In the genomic region with DNA sequence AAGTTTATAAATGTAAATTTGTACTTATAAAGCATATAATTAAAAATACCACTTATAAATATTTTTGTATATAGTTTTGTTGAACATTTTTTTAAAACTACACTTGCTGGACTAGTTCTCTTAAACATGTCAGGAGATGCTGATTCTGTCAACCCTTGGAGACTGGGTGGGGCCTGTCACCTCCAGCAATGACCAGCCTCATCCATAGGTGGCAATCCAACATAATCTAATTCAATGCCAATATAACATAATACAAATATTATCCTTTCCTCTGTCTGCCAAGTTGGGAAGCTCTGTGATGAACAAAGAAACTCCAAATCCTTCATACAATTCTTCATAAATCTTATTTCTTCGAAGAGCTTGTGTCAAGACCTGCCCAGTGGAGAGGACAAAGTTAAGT, we compare ENCODE assay signal across 8 cellular contexts.
DNase-seq lines count a peak whose midpoint lies in the region; ATAC-seq, FAIRE-seq and TF ChIP-seq lines count a peak whose summit lies in the region.

No MANE protein-coding gene starts in this region.

- H3K27ac ChIP-seq in DND-41 (ENCODE audit: low read length) (no peak overlapping the region), HepG2 (ENCODE audit: extremely low read length, insufficient read depth, low read length) (no peak overlapping the region), stomach (peak overlapping the region in 1 of 5 donors; percentile 16)

- TF ChIP-seq CTCF in DND-41 (IDR thresholded peaks at IDR 0.05; ENCODE audit: borderline replicate concordance, extremely low read depth, low read length, poor library complexity, severe bottlenecking) (peak; percentile 59), HepG2 (CRISPR knock-in tag; IDR thresholded peaks at IDR 0.05) (peak; percentile 42), stomach (IDR thresholded peaks at IDR 0.05) (peak in 1 of 7 experiments; percentile 4)

- no peaks in the 10 kb centered on the region for H3K27me3 ChIP-seq in DND-41 (ENCODE audit: insufficient read depth, low read length, poor library complexity)
- H3K27me3 ChIP-seq in HepG2 (ENCODE audit: control insufficient read depth in 1 of 2, insufficient read depth in 2 of 2, low read length in 2 of 2): no peaks in the 10 kb centered on the region
- H3K27me3 ChIP-seq in stomach: no peaks in the 10 kb centered on the region

- ATAC-seq in DND-41 (ENCODE audit: insufficient read depth, low read depth): peak; percentile 79
- peak; percentile 72 for ATAC-seq in HepG2
- ATAC-seq in HG03045 (IDR thresholded peaks at IDR 0.05; ENCODE audit: unreplicated experiment): no peak
- no peak for ATAC-seq in HG03571 (IDR thresholded peaks at IDR 0.05; ENCODE audit: unreplicated experiment)
- ATAC-seq in GM21717 (IDR thresholded peaks at IDR 0.05; ENCODE audit: unreplicated experiment): no peak

- H3K4me1 ChIP-seq in DND-41 (ENCODE audit: insufficient read depth, low read length): no peaks in the 10 kb centered on the region
- H3K4me1 ChIP-seq in HepG2 (ENCODE audit: insufficient read depth, low read length): no peaks in the 10 kb centered on the region
- peaks cover 17 to 85% (median 48%) of the 10 kb centered on the region in 4 donors for H3K4me1 ChIP-seq in stomach

- no peak overlapping the region for H3K9ac ChIP-seq in DND-41 (ENCODE audit: low read depth, low read length)
- no peak overlapping the region for H3K9ac ChIP-seq in HepG2 (ENCODE audit: insufficient read depth, low read depth, low read length)

- H3K4me3 ChIP-seq in DND-41 (ENCODE audit: low read depth in 1 of 2, low read length in 2 of 2) (no peak overlapping the region), HepG2 (replicated peaks in 1 of 3; ENCODE audit: insufficient read depth in 1 of 3, low read depth in 2 of 3, low read length in 3 of 3) (no peak overlapping the region), stomach (no peak overlapping the region)

- no peak for TF ChIP-seq EP300 in HepG2 (IDR thresholded peaks at IDR 0.05; ENCODE audit: low read depth in 2 of 2, low read length in 2 of 2)
- no peak for TF ChIP-seq EP300 in HepG2 (CRISPR knock-in tag; IDR thresholded peaks at IDR 0.05; ENCODE audit: borderline replicate concordance)
- no peak for TF ChIP-seq EP300 in stomach (IDR thresholded peaks at IDR 0.05)

- no TSS peak for BruUV-seq in HepG2 (replicated peaks; lab: Mats Ljungman, UMichigan)

- H4K20me1 ChIP-seq in DND-41 (ENCODE audit: insufficient read depth, low read length) (no peaks in the 10 kb centered on the region), HepG2 (ENCODE audit: insufficient read depth, low read length) (0 out of 2 replicates have a peak, but pooled peaks cover 4% of the 10 kb centered on the region)

- no peak for TF ChIP-seq RAD21 in HepG2 (CRISPR knock-in tag; IDR thresholded peaks at IDR 0.05)

- CTCF ChIA-PET in HepG2 (lab: Yijun Ruan, JAX; ENCODE audit: low intra/inter-chr PET ratio, low total read pairs): no interaction called here

- in situ Hi-C loops in HepG2 (cut with HindIII; ENCODE audit: extremely low pct_ligation_motif_present, low pct_unique_long_range_greater_than_20kb): no loop called here

- TF ChIP-seq POLR2A in HepG2 (IDR thresholded peaks at IDR 0.05; ENCODE audit: insufficient read depth in 1 of 2, low read depth in 2 of 2, low read length in 2 of 2): no peak
- TF ChIP-seq POLR2A in stomach (IDR thresholded peaks at IDR 0.05): no peak

- WGBS in HepG2 (ENCODE audit: low lambda C conversion rate): 96% methylated on average over 1 of the region's 1 CpG
- 58 to 82% (median 69%) methylated on average over 1 of the region's 1 CpG for WGBS in stomach, 5 donors

- FAIRE-seq in HepG2 (lab: Jason Lieb, UNC): no peak

- peak; percentile 34 for DNase-seq in DND-41
- DNase-seq in HCEC 1CT: peak; percentile 23
- peak; percentile 7 for DNase-seq in T follicular helper cell (ENCODE audit: low read depth)
- DNase-seq in HepG2 (ENCODE audit: low spot score): no peak
- no peak for DNase-seq in stomach

- H3K79me2 ChIP-seq in DND-41 (ENCODE audit: insufficient read depth, low read length): peaks cover 13% of the 10 kb centered on the region
- peaks cover 3% of the 10 kb centered on the region for H3K79me2 ChIP-seq in HepG2 (ENCODE audit: insufficient read depth, low read length)

- H3K36me3 ChIP-seq in DND-41 (ENCODE audit: insufficient read depth, low read length) (peaks cover 7% of the 10 kb centered on the region; the same call in 1 of the 2 replicates), HepG2 (replicated peaks in 1 of 2; ENCODE audit: control insufficient read depth in 1 of 2, insufficient read depth in 2 of 2, low read length in 2 of 2) (peaks cover 7 to 8% of the 10 kb centered on the region in 2 experiments; a peak in 3 of 5 replicates), stomach (peaks cover 0 to 7% (median 2%) of the 10 kb centered on the region in 4 donors)

- intact Hi-C loops in HepG2 (cut with micrococcal nuclease; ENCODE audit: unreplicated experiment) (loop anchor here (1.0 kb wide), 1 partner anchor 566 kb away; no protein-coding TSS in a partner anchor), stomach (cut with DNase I; ENCODE audit: low total_unique reads) (no loop called here)

- no peak overlapping the region for H2AFZ ChIP-seq in DND-41 (ENCODE audit: low read depth, low read length)
- H2AFZ ChIP-seq in HepG2 (ENCODE audit: low read length): no peak overlapping the region

- POLR2A ChIA-PET in HepG2 (lab: Yijun Ruan, JAX): no interaction called here

- no peaks in the 10 kb centered on the region for H3K9me3 ChIP-seq in DND-41 (ENCODE audit: insufficient read depth, low read length, severe bottlenecking)
- no peaks in the 10 kb centered on the region for H3K9me3 ChIP-seq in HepG2 (ENCODE audit: low read length)
- H3K9me3 ChIP-seq in stomach: no peaks in the 10 kb centered on the region

- no peak overlapping the region for H3K4me2 ChIP-seq in DND-41 (ENCODE audit: insufficient read depth, low read length)
- no peak overlapping the region for H3K4me2 ChIP-seq in HepG2 (ENCODE audit: low read depth, low read length)

TF ChIP-seq in HepG2, 621 proteins besides CTCF, POLR2A, EP300 and RAD21:
- TF ChIP-seq, protein P1, sequence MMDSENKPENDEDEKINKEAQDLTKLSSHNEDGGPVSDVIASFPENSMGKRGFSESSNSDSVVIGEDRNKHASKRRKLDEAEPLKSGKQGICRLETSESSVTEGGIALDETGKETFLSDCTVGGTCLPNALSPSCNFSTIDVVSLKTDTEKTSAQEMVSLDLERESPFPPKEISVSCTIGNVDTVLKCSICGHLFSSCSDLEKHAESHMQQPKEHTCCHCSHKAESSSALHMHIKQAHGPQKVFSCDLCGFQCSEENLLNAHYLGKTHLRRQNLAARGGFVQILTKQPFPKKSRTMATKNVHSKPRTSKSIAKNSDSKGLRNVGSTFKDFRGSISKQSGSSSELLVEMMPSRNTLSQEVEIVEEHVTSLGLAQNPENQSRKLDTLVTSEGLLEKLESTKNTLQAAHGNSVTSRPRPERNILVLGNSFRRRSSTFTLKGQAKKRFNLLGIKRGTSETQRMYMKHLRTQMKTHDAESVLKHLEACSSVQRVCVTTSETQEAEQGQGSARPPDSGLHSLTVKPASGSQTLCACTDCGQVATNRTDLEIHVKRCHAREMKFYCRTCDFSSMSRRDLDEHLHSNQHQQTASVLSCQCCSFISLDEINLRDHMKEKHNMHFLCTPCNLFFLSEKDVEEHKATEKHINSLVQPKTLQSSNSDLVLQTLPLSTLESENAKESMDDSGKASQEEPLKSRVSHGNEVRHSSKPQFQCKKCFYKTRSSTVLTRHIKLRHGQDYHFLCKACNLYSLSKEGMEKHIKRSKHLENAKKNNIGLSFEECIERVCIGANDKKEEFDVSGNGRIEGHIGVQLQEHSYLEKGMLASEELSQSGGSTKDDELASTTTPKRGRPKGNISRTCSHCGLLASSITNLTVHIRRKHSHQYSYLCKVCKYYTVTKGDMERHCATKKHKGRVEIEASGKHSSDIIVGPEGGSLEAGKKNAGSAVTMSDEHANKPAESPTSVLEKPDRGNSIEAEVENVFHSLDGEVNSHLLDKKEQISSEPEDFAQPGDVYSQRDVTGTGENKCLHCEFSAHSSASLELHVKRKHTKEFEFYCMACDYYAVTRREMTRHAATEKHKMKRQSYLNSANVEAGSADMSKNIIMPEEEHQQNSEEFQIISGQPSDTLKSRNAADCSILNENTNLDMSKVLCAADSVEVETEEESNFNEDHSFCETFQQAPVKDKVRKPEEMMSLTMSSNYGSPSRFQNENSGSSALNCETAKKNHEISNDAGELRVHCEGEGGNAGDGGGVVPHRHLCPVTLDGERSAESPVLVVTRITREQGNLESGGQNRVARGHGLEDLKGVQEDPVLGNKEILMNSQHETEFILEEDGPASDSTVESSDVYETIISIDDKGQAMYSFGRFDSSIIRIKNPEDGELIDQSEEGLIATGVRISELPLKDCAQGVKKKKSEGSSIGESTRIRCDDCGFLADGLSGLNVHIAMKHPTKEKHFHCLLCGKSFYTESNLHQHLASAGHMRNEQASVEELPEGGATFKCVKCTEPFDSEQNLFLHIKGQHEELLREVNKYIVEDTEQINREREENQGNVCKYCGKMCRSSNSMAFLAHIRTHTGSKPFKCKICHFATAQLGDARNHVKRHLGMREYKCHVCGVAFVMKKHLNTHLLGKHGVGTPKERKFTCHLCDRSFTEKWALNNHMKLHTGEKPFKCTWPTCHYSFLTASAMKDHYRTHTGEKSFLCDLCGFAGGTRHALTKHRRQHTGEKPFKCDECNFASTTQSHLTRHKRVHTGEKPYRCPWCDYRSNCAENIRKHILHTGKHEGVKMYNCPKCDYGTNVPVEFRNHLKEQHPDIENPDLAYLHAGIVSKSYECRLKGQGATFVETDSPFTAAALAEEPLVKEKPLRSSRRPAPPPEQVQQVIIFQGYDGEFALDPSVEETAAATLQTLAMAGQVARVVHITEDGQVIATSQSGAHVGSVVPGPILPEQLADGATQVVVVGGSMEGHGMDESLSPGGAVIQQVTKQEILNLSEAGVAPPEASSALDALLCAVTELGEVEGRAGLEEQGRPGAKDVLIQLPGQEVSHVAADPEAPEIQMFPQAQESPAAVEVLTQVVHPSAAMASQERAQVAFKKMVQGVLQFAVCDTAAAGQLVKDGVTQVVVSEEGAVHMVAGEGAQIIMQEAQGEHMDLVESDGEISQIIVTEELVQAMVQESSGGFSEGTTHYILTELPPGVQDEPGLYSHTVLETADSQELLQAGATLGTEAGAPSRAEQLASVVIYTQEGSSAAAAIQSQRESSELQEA (CRISPR knock-in tag; IDR thresholded peaks at IDR 0.05; ENCODE audit: not compliant biosample characterization): no peak
- peak; percentile 32; the same call in 1 of the 2 replicates for TF ChIP-seq STAG1 (CRISPR knock-in tag; IDR thresholded peaks at IDR 0.05)

Comparison
In these comparisons a context has a peak if more than half of its experiments do, and no peak if none do; other contexts are left out.
1. ATAC-seq: peak in DND-41 (single experiment) and HepG2 (single experiment); none in HG03045 (single experiment), HG03571 (single experiment) and GM21717 (single experiment).
2. DNase-seq: peak in DND-41 (single experiment), HCEC 1CT (single experiment) and T follicular helper cell (single experiment); none in HepG2 (single experiment) and stomach (single experiment).